Comparison of ENCODE assay signal across 16 cellular contexts in genomic region chr16:26666486-26666885, GRCh38.
"Had no signal": no experiment of that assay in that cellular context is flagged by ENCODE, and none has a peak within 500 bp of the region (broad histone marks: within the 10 kb centered on the region; RNA-seq: fewer than 3 reads in every experiment).

No MANE protein-coding gene starts in this region.

- H3K36me3 Mint-ChIP-seq: activated CD4-positive, alpha-beta memory T cell treated with anti-CD3 and anti-CD28 coated beads for 36 hours; activated naive CD8-positive, alpha-beta T cell; brain had no signal

- DNase-seq: activated CD4-positive, alpha-beta memory T cell treated with anti-CD3 and anti-CD28 coated beads for 36 hours; activated CD4-positive, alpha-beta T cell treated with anti-CD3 and anti-CD28 coated beads, Interleukin-2, amount 10 ng/mL, durations not matched to agents 7 days and 5 days; activated CD4-positive, CD25-positive, alpha-beta regulatory T cell; activated gamma-delta T cell; activated naive CD4-positive, alpha-beta T cell treated with anti-CD3 and anti-CD28 coated beads for 36 hours; activated T-cell treated with anti-CD3 and anti-CD28 coated beads, Interleukin-2, amount 50 U/mL, for 24 hours; amygdala; cerebellar nuclear complex; KG1; NCI-H1417 treated with DMSO at 0.1 percent for 48 hours; NCI-H1694; NCI-H345 had no signal

- H3K4me1 ChIP-seq: SJSA1 had no signal

- H3K9me3 Mint-ChIP-seq: activated CD4-positive, alpha-beta memory T cell treated with anti-CD3 and anti-CD28 coated beads for 36 hours; activated CD4-positive, alpha-beta T cell treated with anti-CD3 and anti-CD28 coated beads, Interleukin-2, amount 10 ng/mL, durations not matched to agents 7 days and 5 days; activated naive CD4-positive, alpha-beta T cell treated with anti-CD3 and anti-CD28 coated beads for 36 hours had no signal

- H3K4me1 Mint-ChIP-seq: activated CD4-positive, alpha-beta T cell treated with anti-CD3 and anti-CD28 coated beads, Interleukin-2, amount 10 ng/mL, durations not matched to agents 7 days and 5 days had no signal

- H3K27ac Mint-ChIP-seq: activated CD4-positive, alpha-beta memory T cell treated with anti-CD3 and anti-CD28 coated beads for 36 hours; activated CD4-positive, alpha-beta T cell treated with anti-CD3 and anti-CD28 coated beads, Interleukin-2, amount 10 ng/mL, durations not matched to agents 7 days and 5 days; activated naive CD8-positive, alpha-beta T cell had no signal

- H3K9me3 ChIP-seq: SJSA1 had no signal

- H3K36me3 ChIP-seq: SJSA1 had no signal

- H3K27ac ChIP-seq: SJSA1, VCaP had no signal

- H3K4me3 Mint-ChIP-seq: activated CD4-positive, alpha-beta memory T cell treated with anti-CD3 and anti-CD28 coated beads for 36 hours; activated CD4-positive, alpha-beta T cell treated with anti-CD3 and anti-CD28 coated beads, Interleukin-2, amount 10 ng/mL, durations not matched to agents 7 days and 5 days; activated naive CD4-positive, alpha-beta T cell treated with anti-CD3 and anti-CD28 coated beads for 36 hours; activated naive CD8-positive, alpha-beta T cell; activated T-cell treated with anti-CD3 and anti-CD28 coated beads, Interleukin-2, amount 50 U/mL, for 24 hours had no signal

- H3K4me3 ChIP-seq: SJSA1 had no signal
